6 cellular contexts compared by ENCODE assay signal in the genomic region with DNA sequence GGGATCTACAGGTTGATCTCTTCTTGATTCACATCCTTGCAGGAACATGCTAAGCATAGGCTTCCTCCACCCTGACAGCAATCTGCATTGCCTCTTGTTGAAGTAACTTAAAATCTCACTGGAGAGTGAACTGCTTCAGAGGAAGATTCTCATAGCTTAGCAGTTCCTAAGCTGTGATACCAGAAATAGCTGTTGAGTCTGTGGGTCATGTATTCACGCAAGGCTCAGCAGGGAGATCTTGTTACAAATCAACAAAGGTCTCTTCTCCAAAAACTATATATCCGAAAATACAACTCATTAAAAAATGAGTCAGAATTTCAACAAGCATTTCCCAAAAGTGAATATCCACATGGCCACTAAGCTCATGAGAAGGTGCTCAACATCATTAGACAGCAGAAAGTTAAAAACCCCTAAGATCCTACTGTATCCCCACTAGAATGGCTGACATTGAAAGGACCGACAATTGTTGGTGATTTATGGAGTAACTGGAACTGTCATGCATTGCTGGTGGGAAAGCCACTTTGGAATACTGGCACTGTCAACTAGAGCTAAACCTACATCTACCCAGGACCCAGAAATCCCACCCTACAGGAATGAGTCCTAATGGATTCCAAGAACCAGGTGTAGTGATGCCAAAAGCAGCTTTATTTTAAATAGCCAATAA. TPM values are rescaled to one million over a fixed set of nuclear protein-coding genes. Genes with fewer than 3 reads are reported as not detected.
"Had no signal": no experiment of that assay in that cellular context is flagged by ENCODE, and none has a peak within 500 bp of the region (broad histone marks: within the 10 kb centered on the region; RNA-seq: fewer than 3 reads in every experiment).

No MANE protein-coding gene starts in this region.

RNA-seq across cellular contexts. Expression of a gene that starts 10.8 kb away (rescaled TPM):
- total RNA-seq: activated CD8-positive, alpha-beta memory T cell treated with anti-CD3 and anti-CD28 coated beads for 36 hours; activated naive CD8-positive, alpha-beta T cell treated with anti-CD3 and anti-CD28 coated beads, Interleukin-2, amount 10 ng/mL, durations not matched to agents 7 days and 5 days had no signal
- polyA plus RNA-seq: SK-N-SH had no signal

RNA-seq across cellular contexts. Expression of a gene that starts 35.2 kb away (rescaled TPM):
- total RNA-seq: activated CD8-positive, alpha-beta memory T cell treated with anti-CD3 and anti-CD28 coated beads for 36 hours; activated naive CD8-positive, alpha-beta T cell treated with anti-CD3 and anti-CD28 coated beads, Interleukin-2, amount 10 ng/mL, durations not matched to agents 7 days and 5 days; LHCN-M2; SJSA1 had no signal
- polyA plus RNA-seq: cardiac muscle cell, SK-N-SH had no signal
